Comparison of ENCODE assay signal across 8 cellular contexts in the genomic region with DNA sequence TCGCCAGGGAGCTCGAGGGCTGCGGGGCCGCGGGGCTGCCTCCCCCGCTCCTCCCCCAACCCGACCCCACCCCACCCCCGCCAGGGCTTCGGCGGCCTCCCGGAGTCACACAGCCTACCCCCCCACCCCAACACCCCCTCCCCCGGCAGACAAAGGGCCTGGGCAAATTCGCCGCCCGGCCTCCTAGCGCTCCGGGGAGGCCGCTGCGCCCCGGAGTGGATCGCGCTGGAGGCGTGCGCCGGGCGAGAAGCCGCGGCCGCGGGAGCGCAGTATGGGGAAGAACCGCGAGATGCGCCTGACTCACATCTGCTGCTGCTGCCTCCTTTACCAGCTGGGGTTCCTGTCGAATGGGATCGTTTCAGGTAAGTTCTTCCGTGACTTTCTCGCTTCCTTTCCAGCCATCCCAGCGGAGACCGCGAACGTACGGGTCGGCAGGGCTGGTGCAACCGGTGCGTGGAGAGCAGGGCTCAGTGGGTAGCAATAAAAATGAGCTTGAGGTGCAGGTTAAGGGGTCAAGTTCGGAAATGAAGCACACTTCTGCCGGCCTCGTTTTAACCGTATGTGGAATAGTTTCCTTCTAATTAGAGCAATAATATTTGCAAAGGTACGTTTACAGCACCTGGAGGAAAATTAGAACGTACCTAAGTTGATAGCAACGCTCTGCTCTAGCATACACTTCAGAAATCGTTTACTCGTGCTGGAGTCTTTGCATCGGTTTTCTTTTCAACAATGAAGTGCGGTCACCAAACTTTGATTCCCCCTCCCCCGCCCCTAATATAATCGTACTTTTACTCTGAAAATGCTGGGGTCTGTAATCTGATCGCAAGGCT.
DNase-seq lines count a peak whose midpoint lies in the region.

A gene with protein sequence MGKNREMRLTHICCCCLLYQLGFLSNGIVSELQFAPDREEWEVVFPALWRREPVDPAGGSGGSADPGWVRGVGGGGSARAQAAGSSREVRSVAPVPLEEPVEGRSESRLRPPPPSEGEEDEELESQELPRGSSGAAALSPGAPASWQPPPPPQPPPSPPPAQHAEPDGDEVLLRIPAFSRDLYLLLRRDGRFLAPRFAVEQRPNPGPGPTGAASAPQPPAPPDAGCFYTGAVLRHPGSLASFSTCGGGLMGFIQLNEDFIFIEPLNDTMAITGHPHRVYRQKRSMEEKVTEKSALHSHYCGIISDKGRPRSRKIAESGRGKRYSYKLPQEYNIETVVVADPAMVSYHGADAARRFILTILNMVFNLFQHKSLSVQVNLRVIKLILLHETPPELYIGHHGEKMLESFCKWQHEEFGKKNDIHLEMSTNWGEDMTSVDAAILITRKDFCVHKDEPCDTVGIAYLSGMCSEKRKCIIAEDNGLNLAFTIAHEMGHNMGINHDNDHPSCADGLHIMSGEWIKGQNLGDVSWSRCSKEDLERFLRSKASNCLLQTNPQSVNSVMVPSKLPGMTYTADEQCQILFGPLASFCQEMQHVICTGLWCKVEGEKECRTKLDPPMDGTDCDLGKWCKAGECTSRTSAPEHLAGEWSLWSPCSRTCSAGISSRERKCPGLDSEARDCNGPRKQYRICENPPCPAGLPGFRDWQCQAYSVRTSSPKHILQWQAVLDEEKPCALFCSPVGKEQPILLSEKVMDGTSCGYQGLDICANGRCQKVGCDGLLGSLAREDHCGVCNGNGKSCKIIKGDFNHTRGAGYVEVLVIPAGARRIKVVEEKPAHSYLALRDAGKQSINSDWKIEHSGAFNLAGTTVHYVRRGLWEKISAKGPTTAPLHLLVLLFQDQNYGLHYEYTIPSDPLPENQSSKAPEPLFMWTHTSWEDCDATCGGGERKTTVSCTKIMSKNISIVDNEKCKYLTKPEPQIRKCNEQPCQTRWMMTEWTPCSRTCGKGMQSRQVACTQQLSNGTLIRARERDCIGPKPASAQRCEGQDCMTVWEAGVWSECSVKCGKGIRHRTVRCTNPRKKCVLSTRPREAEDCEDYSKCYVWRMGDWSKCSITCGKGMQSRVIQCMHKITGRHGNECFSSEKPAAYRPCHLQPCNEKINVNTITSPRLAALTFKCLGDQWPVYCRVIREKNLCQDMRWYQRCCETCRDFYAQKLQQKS (plus strand): TSS at position 178 of the 830 bp plus-strand sequence. CDS start 94 bp downstream, at position 272.

- H3K27ac ChIP-seq in cingulate gyrus (ENCODE audit: low read depth, low read length) (peak within 1 kb of the TSS; percentile 10), stomach smooth muscle (ENCODE audit: low read length) (no peak within 1 kb of the TSS)

- peak within 1 kb of the TSS; percentile 65 to 71 for H3K4me3 ChIP-seq in stomach smooth muscle (ENCODE audit: low read length in 2 of 2)

- peaks cover 13% of the 10 kb centered on the region for H3K4me1 ChIP-seq in stomach smooth muscle (ENCODE audit: control insufficient read depth, insufficient read depth, low read length)

- H3K9ac ChIP-seq in stomach smooth muscle (ENCODE audit: low read length in 2 of 2): no peak within 1 kb of the TSS

- H3K27me3 ChIP-seq in stomach smooth muscle (ENCODE audit: control insufficient read depth in 1 of 2, insufficient read depth in 2 of 2, low read length in 2 of 2): peaks cover 11 to 35% of the 10 kb centered on the region in 2 donors

- no peaks in the 10 kb centered on the region for H3K9me3 ChIP-seq in stomach smooth muscle (ENCODE audit: control insufficient read depth in 2 of 2, low read length in 2 of 2)

- peak; percentile 25 for DNase-seq in stimulated activated CD4-positive, alpha-beta T cell treated with anti-CD3 and anti-CD28 coated beads, Interleukin-1b, Interleukin-23, amount 100 ng/mL, for 48 hours
- DNase-seq in stimulated activated CD4-positive, alpha-beta T cell treated with anti-CD3 and anti-CD28 coated beads, Interleukin-4, amount 100 ng/mL, for 24 hours: no peak
- DNase-seq in NCI-H526 treated with DMSO at 0.1 percent for 48 hours (lab: John Stamatoyannopoulos, UW): peak; percentile 15
- DNase-seq in left kidney (ENCODE audit: low read depth, low spot score): peak; percentile 82
- no peak for DNase-seq in NCI-H2029 treated with DMSO at 0.1 percent for 48 hours (lab: John Stamatoyannopoulos, UW)
- DNase-seq in OCI-M2 (lab: John Stamatoyannopoulos, UW; ENCODE audit: unreplicated experiment): no peak

- H3K36me3 ChIP-seq in stomach smooth muscle (ENCODE audit: control insufficient read depth in 2 of 2, insufficient read depth in 2 of 2, low read length in 2 of 2): no peaks in the 10 kb centered on the region

Comparison
In these comparisons a context has a peak if more than half of its experiments do, and no peak if none do; other contexts are left out.
1. DNase-seq: peak in stimulated activated CD4-positive, alpha-beta T cell treated with anti-CD3 and anti-CD28 coated beads, Interleukin-1b, Interleukin-23, amount 100 ng/mL, for 48 hours (single experiment), NCI-H526 treated with DMSO at 0.1 percent for 48 hours (single experiment) and left kidney (single experiment); none in stimulated activated CD4-positive, alpha-beta T cell treated with anti-CD3 and anti-CD28 coated beads, Interleukin-4, amount 100 ng/mL, for 24 hours (single experiment), NCI-H2029 treated with DMSO at 0.1 percent for 48 hours (single experiment) and OCI-M2 (single experiment).